ENCODE assay signal across 1 cellular context in genomic region chr5:135978993-135979392, GRCh38.
TF ChIP-seq lines count a peak whose summit lies in the region.

No MANE protein-coding gene starts in this region.

TF ChIP-seq in IMR-90, 13 proteins besides CTCF, POLR2A, EP300 and RAD21:
- no peak for TF ChIP-seq MXI1 (IDR thresholded peaks at IDR 0.05; ENCODE audit: borderline replicate concordance, low read depth, low read length)
- no peak for TF ChIP-seq FOS (IDR thresholded peaks at IDR 0.05; ENCODE audit: low read depth, low read length)
- no peak for TF ChIP-seq RFX5 (IDR thresholded peaks at IDR 0.05; ENCODE audit: low read depth, low read length)
- TF ChIP-seq CHD1 (IDR thresholded peaks at IDR 0.05; ENCODE audit: low read depth, low read length): no peak
- TF ChIP-seq SMC3 (IDR thresholded peaks at IDR 0.05; ENCODE audit: low read depth, low read length): no peak
- no peak for TF ChIP-seq NFE2L2 (IDR thresholded peaks at IDR 0.05; ENCODE audit: low read depth, low read length)
- no peak for TF ChIP-seq MAFK (IDR thresholded peaks at IDR 0.05; ENCODE audit: low read depth, low read length)
- no peak for TF ChIP-seq RCOR1 (IDR thresholded peaks at IDR 0.05; ENCODE audit: insufficient replicate concordance, low read length)
- no peak for TF ChIP-seq BHLHE40 (IDR thresholded peaks at IDR 0.05; ENCODE audit: low read depth, low read length)
- no peak for TF ChIP-seq CEBPB (IDR thresholded peaks at IDR 0.05; ENCODE audit: low read depth, low read length)
- TF ChIP-seq MAZ (IDR thresholded peaks at IDR 0.05; ENCODE audit: borderline replicate concordance, low read depth, low read length): no peak
- TF ChIP-seq ELK1 (IDR thresholded peaks at IDR 0.05; ENCODE audit: borderline replicate concordance, low read depth, low read length): no peak
